Comparison of ENCODE assay signal across 1 cellular context in genomic region chr18:79988925-79989361, GRCh38.
A peak's percentile ranks its signal among the peaks of the same experiment; 100 is the strongest.
TF ChIP-seq lines count a peak whose summit lies in the region.

No MANE protein-coding gene starts in this region.

TF ChIP-seq in HEK293, 187 proteins besides CTCF, POLR2A, EP300 and RAD21 (continued from another document):
- no peak for TF ChIP-seq PATZ1 (tag by site-specific recombination; IDR thresholded peaks at IDR 0.05)
- peak; percentile 8; the same call in 1 of the 2 replicates for TF ChIP-seq ZFP37 (tag by site-specific recombination; IDR thresholded peaks at IDR 0.05)
- TF ChIP-seq ZNF629 (tag by site-specific recombination; IDR thresholded peaks at IDR 0.05): no peak
- peak; percentile 82 for TF ChIP-seq ZNF362 (tag by site-specific recombination; IDR thresholded peaks at IDR 0.05)
- no peak for TF ChIP-seq ZNF394 (tag by site-specific recombination; IDR thresholded peaks at IDR 0.05; ENCODE audit: borderline replicate concordance)
- no peak for TF ChIP-seq ZNF157 (tag by site-specific recombination; IDR thresholded peaks at IDR 0.05)
- no peak for TF ChIP-seq ZNF600 (tag by site-specific recombination; IDR thresholded peaks at IDR 0.05)
